10 cellular contexts compared by ENCODE assay signal in genomic region chr5:150441813-150442698, GRCh38. TPM values are rescaled to one million over a fixed set of nuclear protein-coding genes. Genes with fewer than 3 reads are reported as not detected.
DNase-seq lines count a peak whose midpoint lies in the region; ATAC-seq, FAIRE-seq and TF ChIP-seq lines count a peak whose summit lies in the region.
"Had no signal": no experiment of that assay in that cellular context is flagged by ENCODE, and none has a peak within 500 bp of the region (broad histone marks: within the 10 kb centered on the region; RNA-seq: fewer than 3 reads in every experiment).

No MANE protein-coding gene starts in this region.

- H3K9me3 ChIP-seq in thyroid gland, result no peaks in the 10 kb centered on the region
- no peaks in the 10 kb centered on the region for H3K9me3 ChIP-seq in PC-9 (ENCODE audit: insufficient read depth, low read depth)

- no TSS peak for BruUV-seq in PC-9 (replicated peaks; lab: Mats Ljungman, UMichigan)

- H2AFZ ChIP-seq in PC-9, result no peak overlapping the region

- H3K4me2 ChIP-seq in PC-9, result no peak overlapping the region

- H3K27ac ChIP-seq in thyroid gland (no peak overlapping the region), PC-9 (no peak overlapping the region)

- no peak for TF ChIP-seq CTCF in AG10803 (conservative IDR thresholded peaks at IDR 0.05; ENCODE audit: low read length)
- TF ChIP-seq CTCF in thyroid gland (IDR thresholded peaks at IDR 0.05), result no peak
- TF ChIP-seq CTCF in PC-9 (conservative IDR thresholded peaks at IDR 0.05), result no peak

- H3K27me3 ChIP-seq in thyroid gland (no peaks in the 10 kb centered on the region), PC-9 (ENCODE audit: insufficient read depth, low read depth) (no peaks in the 10 kb centered on the region)

- no peaks in the 10 kb centered on the region for H3K9me2 ChIP-seq in PC-9 (ENCODE audit: insufficient read depth)

- peaks cover 57% of the 10 kb centered on the region for H4K20me1 ChIP-seq in PC-9 (ENCODE audit: insufficient read depth)

- no peak for FAIRE-seq in RCC 7860 (lab: Jason Lieb, UNC)

- WGBS in thyroid gland, 2 donors, result 56 to 69% methylated on average over 18 of the region's 18 CpGs

- H3K4me3 ChIP-seq in AG10803 (ENCODE audit: low read length) (no peak overlapping the region), thyroid gland (replicated peaks in 1 of 3) (no peak overlapping the region), PC-9 (no peak overlapping the region)

- intact Hi-C loops in thyroid gland (cut with DNase I) (no loop called here), PC-9 (cut with micrococcal nuclease; ENCODE audit: unreplicated experiment) (no loop called here)

- POLR2A ChIA-PET in PC-9 (lab: Charles Lee; ENCODE audit: unreplicated experiment), result interaction anchor here (0.6 kb wide), 3 partner anchors 65 to 163 kb away, joined by 3 read pairs; no protein-coding TSS in a partner anchor

- CTCF ChIA-PET in PC-9 (lab: Charles Lee), result no interaction called here

- H3K36me3 ChIP-seq in thyroid gland (peaks cover 36 to 40% of the 10 kb centered on the region in 2 donors), PC-9 (ENCODE audit: low read depth) (peaks cover 35% of the 10 kb centered on the region)

- DNase-seq in AG10803 (ENCODE audit: low read depth) (peak; percentile 42), anterior cingulate cortex (lab: John Stamatoyannopoulos, UW) (peak in 30 of 58 donors; percentile 15 to 78 (median 38)), left lobe of liver (ENCODE audit: low spot score) (no peak), RCC 7860 (ENCODE audit: low spot score) (no peak), DMS79 (lab: John Stamatoyannopoulos, UW) (no peak), thyroid gland (no peak), PC-9 (no peak)
- DNase-seq: activated T-cell treated with anti-CD3 and anti-CD28 coated beads, Interleukin-2, amount 50 U/mL, for 1 hour; T-helper 2 cell had no signal

- H3F3A ChIP-seq in PC-9 (ENCODE audit: insufficient read depth, low read depth), result peaks cover 80% of the 10 kb centered on the region

- no peaks in the 10 kb centered on the region for H3K4me1 ChIP-seq in thyroid gland
- H3K4me1 ChIP-seq in PC-9 (replicated peaks; ENCODE audit: insufficient read depth), result peaks cover under 1% of the 10 kb centered on the region; the same call in 1 of the 2 replicates

- H3K79me2 ChIP-seq in PC-9 (ENCODE audit: low read depth), result peaks cover 11% of the 10 kb centered on the region

- peak; percentile 26 for TF ChIP-seq POLR2A in GM19099 (IDR thresholded peaks at IDR 0.05; ENCODE audit: extremely low read depth, insufficient read length, low read depth)
- no peak for TF ChIP-seq POLR2A in thyroid gland (IDR thresholded peaks at IDR 0.05)

- ATAC-seq in left lobe of liver, result peak; percentile 19

RNA-seq across cellular contexts. Expression of gene RPS14, which starts 7.5 kb away (rescaled TPM):
- total RNA-seq in left lobe of liver (660 TPM), thyroid gland (1,000 to 10,000 TPM; 2,017 to 5,540 (median 2,786) TPM), PC-9 (2021) (2,907 and 3,838 TPM in 2 replicates)

RNA-seq across cellular contexts. Expression of gene CD74, which starts 29.3 kb away (rescaled TPM):
- total RNA-seq in left lobe of liver (89.1 TPM), thyroid gland (100 to 1,000 TPM; 287 to 675 (median 493) TPM), PC-9 (2021) (41.1 and 52.0 TPM in 2 replicates)

Comparison
In these comparisons a context has a peak if more than half of its experiments do, and no peak if none do; other contexts are left out.
1. DNase-seq: peak in AG10803 (single experiment) and anterior cingulate cortex (30 of 58); none in left lobe of liver (single experiment), RCC 7860 (single experiment), DMS79 (single experiment), thyroid gland (0 of 2) and PC-9 (0 of 2).